27 cellular contexts compared by ENCODE assay signal in the genomic region with DNA sequence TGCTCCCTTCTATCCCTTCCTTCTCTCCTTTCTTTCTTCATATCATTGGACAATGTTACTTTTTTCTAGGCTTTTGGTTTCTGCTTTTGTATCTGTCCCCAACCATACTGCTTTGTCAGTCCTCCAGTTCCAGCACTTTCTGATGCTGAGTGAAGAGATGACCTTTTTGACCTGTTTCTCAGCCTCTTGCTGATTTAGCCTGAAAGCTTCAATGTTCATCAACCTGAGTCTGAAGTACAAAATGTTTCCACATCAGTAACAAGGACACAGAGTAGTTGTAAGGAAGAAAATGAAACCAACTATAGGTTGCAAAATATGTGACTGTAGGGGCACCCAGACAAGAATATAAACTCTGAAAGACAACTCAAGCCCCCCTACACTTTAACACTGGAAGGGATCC. TPM values are rescaled to one million over a fixed set of nuclear protein-coding genes. Genes with fewer than 3 reads are reported as not detected.
"Had no signal": no experiment of that assay in that cellular context is flagged by ENCODE, and none has a peak within 500 bp of the region (broad histone marks: within the 10 kb centered on the region; RNA-seq: fewer than 3 reads in every experiment).

No MANE protein-coding gene starts in this region.

- H3K4me3 ChIP-seq: colonic mucosa, gastrocnemius medialis, psoas muscle, right atrium auricular region, transverse colon had no signal

- H3K4me3 Mint-ChIP-seq: activated naive CD8-positive, alpha-beta T cell; immature natural killer cell; naive B cell; neural crest cell had no signal

- H3K4me1 Mint-ChIP-seq: immature natural killer cell, naive B cell had no signal

- H3K27ac ChIP-seq: colonic mucosa, gastrocnemius medialis, parathyroid adenoma, psoas muscle, transverse colon, WERI-Rb-1 had no signal

- H3K36me3 ChIP-seq: colonic mucosa, gastrocnemius medialis, right atrium auricular region, transverse colon, WERI-Rb-1 had no signal

- H3K79me2 ChIP-seq: parathyroid adenoma had no signal

- H3K27ac Mint-ChIP-seq: activated naive CD8-positive, alpha-beta T cell; immature natural killer cell; naive B cell had no signal

- H3K36me3 Mint-ChIP-seq: immature natural killer cell, naive B cell had no signal

- H2AFZ ChIP-seq: parathyroid adenoma had no signal

- H3K27me3 ChIP-seq: colonic mucosa, gastrocnemius medialis, right atrium auricular region, transverse colon had no signal

- DNase-seq: activated CD4-positive, alpha-beta T cell treated with anti-CD3 and anti-CD28 coated beads for 48 hours; activated CD4-positive, alpha-beta T cell treated with anti-CD3 and anti-CD28 coated beads, Interleukin-2, amount 50 U/mL, for 48 hours; activated CD8-positive, alpha-beta memory T cell treated with anti-CD3 and anti-CD28 coated beads for 24 hours; activated effector memory CD4-positive, alpha-beta T cell treated with Interleukin-2 at 50 U/mL for 16 hours; activated naive CD4-positive, alpha-beta T cell treated with Interleukin-2 at 50 U/mL for 16 hours; anterior cingulate cortex; cerebellar nuclear complex; colonic mucosa; effector CD8-positive, alpha-beta T cell; erythroblast; gastrocnemius medialis; head of caudate nucleus; hypothalamus; immature natural killer cell; naive B cell; occipital lobe; psoas muscle; stimulated activated CD4-positive, alpha-beta T cell treated with anti-CD3 and anti-CD28 coated beads, Interleukin-2, amount 100 ng/mL, for 48 hours; stimulated activated naive CD4-positive, alpha-beta T cell treated with Interleukin-2 at 50 U/mL for 16 hours; T-helper 9 cell; transverse colon had no signal

- H3K27me3 Mint-ChIP-seq: activated naive CD8-positive, alpha-beta T cell had no signal

- ATAC-seq: activated CD4-positive, CD25-positive, alpha-beta regulatory T cell treated with anti-CD3 and anti-CD28 coated beads, Interleukin-2, amount 50 U/mL, for 24 hours; gastrocnemius medialis; psoas muscle had no signal

- H3K4me1 ChIP-seq: colonic mucosa, gastrocnemius medialis, psoas muscle had no signal

- H3K9me3 Mint-ChIP-seq: immature natural killer cell, neural crest cell had no signal

- H3K9ac ChIP-seq: parathyroid adenoma had no signal

- H3K9me3 ChIP-seq: colonic mucosa, gastrocnemius medialis, psoas muscle, right atrium auricular region, transverse colon had no signal

RNA-seq across cellular contexts. Expression of gene AKAP6, which starts 25.2 kb away (rescaled TPM):
- polyA plus RNA-seq: immature natural killer cell had no signal
